In the genomic region with DNA sequence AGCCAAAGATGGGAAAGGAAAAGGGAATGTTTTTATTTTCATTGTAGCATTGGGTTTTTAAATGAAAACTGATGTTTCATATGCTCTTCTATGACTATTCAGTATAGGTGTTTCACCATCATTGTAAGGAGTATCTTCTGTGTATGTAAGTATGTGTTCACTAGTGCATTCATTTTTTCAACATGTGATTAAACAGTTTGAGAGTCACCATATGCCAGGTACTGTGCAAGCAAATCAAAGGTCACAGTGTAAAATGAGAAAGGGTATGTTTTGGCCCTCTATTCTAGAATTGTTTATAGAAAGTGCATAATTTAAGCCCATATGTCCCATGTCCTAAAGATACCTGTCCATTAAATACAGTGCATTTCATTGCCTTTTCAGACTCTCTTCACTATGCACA, we compare ENCODE assay signal across 26 cellular contexts.
"Had no signal": no experiment of that assay in that cellular context is flagged by ENCODE, and none has a peak within 500 bp of the region (broad histone marks: within the 10 kb centered on the region; RNA-seq: fewer than 3 reads in every experiment).

No MANE protein-coding gene starts in this region.

- H3K9me3 ChIP-seq: breast epithelium, colonic mucosa, esophagus muscularis mucosa, left ventricle myocardium inferior, transverse colon, vagina had no signal

- H3K79me2 ChIP-seq: hepatocyte had no signal

- ATAC-seq: activated CD4-positive, alpha-beta T cell treated with anti-CD3 and anti-CD28 coated beads for 36 hours; activated T-cell treated with anti-CD3 and anti-CD28 coated beads, Interleukin-2, amount 50 U/mL, for 4 hours; effector memory CD8-positive, alpha-beta T cell; natural killer cell; stimulated activated naive B cell treated with anti-CD40 and anti-IgM and Interleukin-4, amounts not matched to agents 10 μg/mL and 1 μg/mL and 100 μg/mL, for 72 hours had no signal

- H3K4me1 ChIP-seq: breast epithelium, colonic mucosa, esophagus muscularis mucosa, vagina had no signal

- H3K4me2 ChIP-seq: hepatocyte had no signal

- H3K27me3 ChIP-seq: breast epithelium, colonic mucosa, dorsolateral prefrontal cortex, esophagus muscularis mucosa, hepatocyte, transverse colon, vagina had no signal

- H3K36me3 ChIP-seq: breast epithelium, colonic mucosa, esophagus muscularis mucosa, transverse colon, vagina had no signal

- H3K4me3 ChIP-seq: breast epithelium, colonic mucosa, dorsolateral prefrontal cortex, esophagus muscularis mucosa, hepatocyte, left ventricle myocardium inferior, transverse colon, vagina had no signal

- DNase-seq: activated B cell treated with CpG ODN at 0.5 μM for 24 hours; activated CD4-positive, alpha-beta T cell treated with anti-CD3 and anti-CD28 coated beads for 36 hours; activated CD4-positive, alpha-beta T cell treated with anti-CD3 and anti-CD28 coated beads, Interleukin-2, amount 50 U/mL, for 48 hours; activated CD8-positive, alpha-beta memory T cell treated with anti-CD3 and anti-CD28 coated beads, Interleukin-2, amount 50 U/mL, for 48 hours; activated naive CD4-positive, alpha-beta T cell treated with Interleukin-2 at 50 U/mL for 16 hours; activated naive CD8-positive, alpha-beta T cell treated with anti-CD3 and anti-CD28 coated beads for 36 hours; activated T-cell treated with anti-CD3 and anti-CD28 coated beads, Interleukin-2, amount 50 U/mL, for 4 hours; colonic mucosa; dorsolateral prefrontal cortex; effector memory CD8-positive, alpha-beta T cell; glutamatergic neuron; immature natural killer cell; left ventricle myocardium inferior; mammary epithelial cell; midbrain; natural killer cell; retina; stimulated activated CD4-positive, alpha-beta T cell treated with anti-CD3 and anti-CD28 coated beads, Interleukin-2, amount 100 ng/mL, for 48 hours; stimulated activated CD8-positive, alpha-beta memory T cell treated with anti-CD3 and anti-CD28 coated beads, Interleukin-4, amount 100 ng/mL, for 48 hours; stimulated activated naive B cell treated with anti-CD40 and anti-IgM and Interleukin-4, amounts not matched to agents 10 μg/mL and 1 μg/mL and 100 μg/mL, for 72 hours; transverse colon had no signal

- H3K27ac ChIP-seq: breast epithelium, colonic mucosa, dorsolateral prefrontal cortex, esophagus muscularis mucosa, hepatocyte, left ventricle myocardium inferior, transverse colon, vagina had no signal

- FAIRE-seq: endothelial cell of umbilical vein had no signal

- H2AFZ ChIP-seq: hepatocyte had no signal
